19 cellular contexts compared by ENCODE assay signal in genomic region chr1:94183197-94183815, GRCh38. TPM values are rescaled to one million over a fixed set of nuclear protein-coding genes. Genes with fewer than 3 reads are reported as not detected.
"Had no signal": no experiment of that assay in that cellular context is flagged by ENCODE, and none has a peak within 500 bp of the region (broad histone marks: within the 10 kb centered on the region; RNA-seq: fewer than 3 reads in every experiment).

No MANE protein-coding gene starts in this region.

- H3K4me1 ChIP-seq: body of pancreas had no signal

- H3K4me1 Mint-ChIP-seq: activated B cell treated with CpG ODN at 0.5 μM for 24 hours; activated naive CD8-positive, alpha-beta T cell treated with anti-CD3 and anti-CD28 coated beads, Interleukin-2, amount 10 ng/mL, durations not matched to agents 7 days and 5 days; activated T-helper 17 cell treated with anti-CD3 and anti-CD28 coated beads, Interleukin-2, amount 50 U/mL, for 72 hours; central memory CD8-positive, alpha-beta T cell; neural crest cell; T-cell had no signal

- H3K27ac Mint-ChIP-seq: activated B cell treated with CpG ODN at 0.5 μM for 24 hours; activated CD8-positive, alpha-beta T cell treated with anti-CD3 and anti-CD28 coated beads for 36 hours; activated naive CD8-positive, alpha-beta T cell treated with anti-CD3 and anti-CD28 coated beads, Interleukin-2, amount 10 ng/mL, durations not matched to agents 7 days and 5 days; activated T-helper 17 cell treated with anti-CD3 and anti-CD28 coated beads, Interleukin-2, amount 50 U/mL, for 72 hours; progenitor cell of endocrine pancreas; T-cell had no signal

- H3K4me3 Mint-ChIP-seq: activated B cell treated with CpG ODN at 0.5 μM for 24 hours; activated CD8-positive, alpha-beta T cell treated with anti-CD3 and anti-CD28 coated beads for 36 hours; activated naive CD8-positive, alpha-beta T cell treated with anti-CD3 and anti-CD28 coated beads, Interleukin-2, amount 10 ng/mL, durations not matched to agents 7 days and 5 days; activated T-helper 17 cell treated with anti-CD3 and anti-CD28 coated beads, Interleukin-2, amount 50 U/mL, for 72 hours; central memory CD8-positive, alpha-beta T cell; neural crest cell; T-cell had no signal

- H3K27me3 Mint-ChIP-seq: activated CD8-positive, alpha-beta T cell treated with anti-CD3 and anti-CD28 coated beads for 36 hours; progenitor cell of endocrine pancreas had no signal

- H3K9me3 Mint-ChIP-seq: activated B cell treated with CpG ODN at 0.5 μM for 24 hours; activated CD8-positive, alpha-beta T cell treated with anti-CD3 and anti-CD28 coated beads for 36 hours; activated naive CD8-positive, alpha-beta T cell treated with anti-CD3 and anti-CD28 coated beads, Interleukin-2, amount 10 ng/mL, durations not matched to agents 7 days and 5 days; activated T-helper 17 cell treated with anti-CD3 and anti-CD28 coated beads, Interleukin-2, amount 50 U/mL, for 72 hours; neural crest cell; T-cell had no signal

- ATAC-seq: activated CD8-positive, alpha-beta T cell treated with anti-CD3 and anti-CD28 coated beads for 36 hours; activated T-helper 17 cell treated with anti-CD3 and anti-CD28 coated beads, Interleukin-2, amount 50 U/mL, for 72 hours; body of pancreas; T-cell had no signal

- H3K27me3 ChIP-seq: body of pancreas, thyroid gland had no signal

- H3K27ac ChIP-seq: body of pancreas, thyroid gland had no signal

- H3K9me3 ChIP-seq: body of pancreas, thyroid gland had no signal

- H3K36me3 Mint-ChIP-seq: activated naive CD8-positive, alpha-beta T cell treated with anti-CD3 and anti-CD28 coated beads, Interleukin-2, amount 10 ng/mL, durations not matched to agents 7 days and 5 days; T-cell had no signal

- DNase-seq: activated B cell treated with CpG ODN at 0.5 μM for 24 hours; activated CD4-positive, alpha-beta T cell treated with anti-CD3 and anti-CD28 coated beads for 48 hours; activated CD8-positive, alpha-beta T cell treated with anti-CD3 and anti-CD28 coated beads for 36 hours; activated naive CD4-positive, alpha-beta T cell; activated naive CD8-positive, alpha-beta T cell treated with anti-CD3 and anti-CD28 coated beads, Interleukin-2, amount 10 ng/mL, durations not matched to agents 7 days and 5 days; activated T-cell treated with anti-CD3 and anti-CD28 coated beads, Interleukin-2, amount 50 U/mL, for 1 hour; amygdala; body of pancreas; effector CD4-positive, alpha-beta T cell; hippocampal formation; islet precursor cell; stimulated activated CD4-positive, alpha-beta T cell treated with anti-CD3 and anti-CD28 coated beads, Interleukin-2, amount 100 ng/mL, for 24 hours; stimulated activated naive CD4-positive, alpha-beta T cell treated with Interleukin-2 at 50 U/mL for 16 hours; T-cell; thyroid gland had no signal

- H3K4me3 ChIP-seq: body of pancreas, thyroid gland had no signal

RNA-seq across cellular contexts. Expression of gene ARHGAP29, which starts 54.1 kb away (rescaled TPM):
- total RNA-seq: activated B cell treated with CpG ODN at 0.5 μM for 24 hours; activated CD8-positive, alpha-beta T cell treated with anti-CD3 and anti-CD28 coated beads for 36 hours; activated naive CD8-positive, alpha-beta T cell treated with anti-CD3 and anti-CD28 coated beads, Interleukin-2, amount 10 ng/mL, durations not matched to agents 7 days and 5 days; activated T-helper 17 cell treated with anti-CD3 and anti-CD28 coated beads, Interleukin-2, amount 50 U/mL, for 72 hours had no signal
